11 cellular contexts compared by ENCODE assay signal in the genomic region with DNA sequence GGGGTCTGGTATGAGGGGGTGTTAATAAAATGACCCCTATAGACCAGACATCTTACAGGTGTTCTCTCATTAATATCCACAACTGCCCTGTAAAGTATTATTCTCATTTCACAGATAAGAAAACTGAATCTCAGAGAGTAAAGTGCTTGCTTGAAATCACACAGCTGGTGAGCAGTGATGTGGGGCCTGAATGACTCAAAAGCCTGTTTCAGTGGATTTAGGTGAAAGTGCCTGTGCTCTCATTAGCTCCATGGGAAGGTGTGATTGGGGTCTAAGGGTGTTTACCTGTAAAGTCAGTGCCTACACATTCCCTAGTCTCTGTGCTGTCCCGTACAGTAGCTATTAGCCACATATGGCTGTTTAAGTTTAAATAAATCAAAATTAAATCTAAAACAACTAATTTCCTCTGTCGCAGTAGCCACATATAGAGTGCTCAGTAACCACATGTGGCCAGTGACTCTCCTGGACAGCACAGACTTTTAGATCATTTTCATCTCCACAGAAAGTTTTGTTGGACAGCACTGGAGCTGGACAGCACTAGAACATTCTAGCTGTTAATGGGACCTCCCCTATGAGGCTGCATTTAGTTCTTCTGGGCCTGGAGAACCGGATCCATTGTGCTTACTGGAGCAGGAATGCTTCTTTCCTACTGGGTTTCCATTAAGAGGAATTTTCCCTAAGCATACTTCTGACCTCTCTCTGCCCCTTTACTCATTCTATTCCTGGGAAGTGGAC. TPM values are rescaled to one million over a fixed set of nuclear protein-coding genes. Genes with fewer than 3 reads are reported as not detected.
DNase-seq lines count a peak whose midpoint lies in the region; ATAC-seq, FAIRE-seq and TF ChIP-seq lines count a peak whose summit lies in the region.
"Had no signal": no experiment of that assay in that cellular context is flagged by ENCODE, and none has a peak within 500 bp of the region (broad histone marks: within the 10 kb centered on the region; RNA-seq: fewer than 3 reads in every experiment).

No MANE protein-coding gene starts in this region.

- peak overlapping the region; percentile 47 for H3K27ac ChIP-seq in layer of hippocampus (ENCODE audit: low read depth, low read length)
- H3K27ac ChIP-seq: C4-2B had no signal

- TF ChIP-seq POLR2A in GM18505 (IDR thresholded peaks at IDR 0.05; ENCODE audit: borderline replicate concordance, extremely low read depth, insufficient read depth, insufficient read length): no peak
- no peak for TF ChIP-seq POLR2A in erythroblast (IDR thresholded peaks at IDR 0.05; ENCODE audit: low read length)

- no peak for DNase-seq in C1 segment of cervical spinal cord (lab: John Stamatoyannopoulos, UW)
- no peak for DNase-seq in erythroblast (lab: John Stamatoyannopoulos, UW)
- no peak for DNase-seq in Kasumi-1 (lab: John Stamatoyannopoulos, UW)
- DNase-seq in frontal cortex (ENCODE audit: low spot score in 2 of 2): no peak

- FAIRE-seq in frontal cortex (lab: Jason Lieb, UNC): no peak
- FAIRE-seq: bronchial epithelial cell had no signal

- ATAC-seq in GM18505 (IDR thresholded peaks at IDR 0.05; ENCODE audit: unreplicated experiment) (peak; percentile 73), GM21423 (IDR thresholded peaks at IDR 0.05; ENCODE audit: unreplicated experiment) (peak; percentile 87), HG03139 (IDR thresholded peaks at IDR 0.05; ENCODE audit: unreplicated experiment) (peak; percentile 78)

- H3K27me3 ChIP-seq in layer of hippocampus (ENCODE audit: control insufficient read depth, insufficient read depth, low read length): no peaks in the 10 kb centered on the region

RNA-seq across cellular contexts. Expression of a gene that starts 52.5 kb away (rescaled TPM):
- total RNA-seq in frontal cortex: 15.5 TPM
- total RNA-seq: activated CD8-positive, alpha-beta memory T cell treated with anti-CD3 and anti-CD28 coated beads for 36 hours had no signal
